8 cellular contexts compared by ENCODE assay signal in genomic region chr19:55657004-55657747, GRCh38. TPM values are rescaled to one million over a fixed set of nuclear protein-coding genes. Genes with fewer than 3 reads are reported as not detected.
DNase-seq lines count a peak whose midpoint lies in the region; FAIRE-seq and TF ChIP-seq lines count a peak whose summit lies in the region.

No MANE protein-coding gene starts in this region.

- peaks cover 55 to 71% (median 59%) of the 10 kb centered on the region in 10 experiments for H3K4me1 ChIP-seq in BLaER1 treated with 17β-estradiol and CSF1 and Interleukin-3, amounts not matched to agents 10 nM and 100 nM
- peaks cover 35% of the 10 kb centered on the region for H3K4me1 ChIP-seq in muscle layer of colon (ENCODE audit: insufficient read depth, low read length)

- peaks cover 0 to 7% (median 0%) of the 10 kb centered on the region in 5 experiments for H3K9me3 Mint-ChIP-seq in brain

- H4K20me1 ChIP-seq in BLaER1 treated with 17β-estradiol and CSF1 and Interleukin-3, amounts not matched to agents 10 nM and 100 nM = peaks cover 64 to 69% (median 68%) of the 10 kb centered on the region in 11 experiments

- no peak for FAIRE-seq in frontal cortex (lab: Jason Lieb, UNC)

- peak overlapping the region; percentile 96 to 100 (median 100) for H3K9ac ChIP-seq in BLaER1 treated with 17β-estradiol and CSF1 and Interleukin-3, amounts not matched to agents 10 nM and 100 nM
- H3K9ac ChIP-seq in muscle layer of colon (ENCODE audit: low read length) = no peak overlapping the region

- no peaks in the 10 kb centered on the region for H3K9me3 ChIP-seq in BLaER1 treated with 17β-estradiol and CSF1 and Interleukin-3, amounts not matched to agents 10 nM and 100 nM (replicated peaks in 1 of 11)
- no peaks in the 10 kb centered on the region for H3K9me3 ChIP-seq in KOPT-K1 (ENCODE audit: insufficient read depth, low read length, poor library complexity, severe bottlenecking)
- no peaks in the 10 kb centered on the region for H3K9me3 ChIP-seq in muscle layer of colon (ENCODE audit: low read length)

- H3K36me3 Mint-ChIP-seq in brain = peaks cover 26% of the 10 kb centered on the region

- TF ChIP-seq CTCF in brain (conservative IDR thresholded peaks at IDR 0.05) = no peak

- peak overlapping the region; percentile 92 to 100 (median 98) for H3K4me2 ChIP-seq in BLaER1 treated with 17β-estradiol and CSF1 and Interleukin-3, amounts not matched to agents 10 nM and 100 nM

- peaks cover 42 to 69% (median 62%) of the 10 kb centered on the region in 11 experiments for H3K36me3 ChIP-seq in BLaER1 treated with 17β-estradiol and CSF1 and Interleukin-3, amounts not matched to agents 10 nM and 100 nM
- H3K36me3 ChIP-seq in KOPT-K1 (ENCODE audit: insufficient read depth, low read length) = peaks cover 63% of the 10 kb centered on the region
- peaks cover 29% of the 10 kb centered on the region for H3K36me3 ChIP-seq in muscle layer of colon (ENCODE audit: insufficient read depth, low read length)

- DNase-seq in frontal cortex (ENCODE audit: low spot score in 2 of 2) = no peak
- DNase-seq in stimulated activated CD4-positive, alpha-beta T cell treated with anti-CD3 and anti-CD28 coated beads, Interleukin-4, amount 100 ng/mL, for 1 hour = no peak
- no peak for DNase-seq in stimulated activated CD4-positive, alpha-beta T cell treated with anti-CD3 and anti-CD28 coated beads, Interleukin-12 subunit alpha, Interleukin-12 subunit beta, amount 100 ng/mL, for 4 hours
- no peak for DNase-seq in SK-N-DZ (ENCODE audit: low spot score)

- H3K27me3 Mint-ChIP-seq in brain = peaks cover 7% of the 10 kb centered on the region

- peak overlapping the region; percentile 59 to 100 (median 75) for H3K27ac Mint-ChIP-seq in brain

- no peaks in the 10 kb centered on the region for H3K27me3 ChIP-seq in BLaER1 treated with 17β-estradiol and CSF1 and Interleukin-3, amounts not matched to agents 10 nM and 100 nM
- no peaks in the 10 kb centered on the region for H3K27me3 ChIP-seq in muscle layer of colon (ENCODE audit: control insufficient read depth in 1 of 2, insufficient read depth in 2 of 2, low read length in 2 of 2)

- peak overlapping the region; percentile 74 to 98 (median 85) for H3K4me3 ChIP-seq in BLaER1 treated with 17β-estradiol and CSF1 and Interleukin-3, amounts not matched to agents 10 nM and 100 nM
- peak overlapping the region; percentile 15 to 95 for H3K4me3 ChIP-seq in muscle layer of colon (ENCODE audit: low read depth in 1 of 2, low read length in 2 of 2)

- H3K4me1 Mint-ChIP-seq in brain = peaks cover 33% of the 10 kb centered on the region

- peak overlapping the region in 9 of 11 experiments; percentile 98 to 100 (median 100); a peak in 18 of 22 replicates for H3K27ac ChIP-seq in BLaER1 treated with 17β-estradiol and CSF1 and Interleukin-3, amounts not matched to agents 10 nM and 100 nM
- peak overlapping the region; percentile 100 for H3K27ac ChIP-seq in KOPT-K1 (ENCODE audit: low read depth, low read length, poor library complexity, severe bottlenecking)
- no peak overlapping the region for H3K27ac ChIP-seq in muscle layer of colon (ENCODE audit: low read depth, low read length)

- peak overlapping the region; percentile 90 to 95 (median 94) for H3K4me3 Mint-ChIP-seq in brain

RNA-seq across cellular contexts. Expression of gene U2AF2, which starts 2.3 kb away (rescaled TPM):
- 199 TPM for polyA plus RNA-seq in brain (ENCODE audit: insufficient read depth, low read depth, low replicate concordance)
- 70.1 TPM for total RNA-seq in frontal cortex
- 120 and 160 TPM in 2 replicates for polyA plus RNA-seq in SK-N-DZ (2014; cell fraction: cytosol; rRNA removed)
- 129 and 133 TPM in 2 replicates for polyA plus RNA-seq in SK-N-DZ (2014; cell fraction: nucleus; rRNA removed)

RNA-seq across cellular contexts. Expression of gene CCDC106, which starts 9.2 kb away (rescaled TPM):
- 31.4 TPM for polyA plus RNA-seq in brain (ENCODE audit: insufficient read depth, low read depth, low replicate concordance)
- total RNA-seq in frontal cortex = 9.4 TPM
- polyA plus RNA-seq in SK-N-DZ (2014; cell fraction: cytosol; rRNA removed) = 12.5 and 14.6 TPM in 2 replicates
- polyA plus RNA-seq in SK-N-DZ (2014; cell fraction: nucleus; rRNA removed) = 18.2 and 20.0 TPM in 2 replicates

RNA-seq across cellular contexts. Expression of gene ZNF581, which starts 13.7 kb away (rescaled TPM):
- polyA plus RNA-seq in brain (ENCODE audit: insufficient read depth, low read depth, low replicate concordance) = 24.5 TPM
- 6.5 TPM for total RNA-seq in frontal cortex
- 12.8 and 16.3 TPM in 2 replicates for polyA plus RNA-seq in SK-N-DZ (2014; cell fraction: cytosol; rRNA removed)
- 13.8 and 14.5 TPM in 2 replicates for polyA plus RNA-seq in SK-N-DZ (2014; cell fraction: nucleus; rRNA removed)

RNA-seq across cellular contexts. Expression of gene ZNF580, which starts 16.4 kb away (rescaled TPM):
- 43.5 TPM for polyA plus RNA-seq in brain (ENCODE audit: insufficient read depth, low read depth, low replicate concordance)
- 2.4 TPM for total RNA-seq in frontal cortex
- 6.5 and 12.3 TPM in 2 replicates for polyA plus RNA-seq in SK-N-DZ (2014; cell fraction: cytosol; rRNA removed)
- 12.4 and 15.1 TPM in 2 replicates for polyA plus RNA-seq in SK-N-DZ (2014; cell fraction: nucleus; rRNA removed)

RNA-seq across cellular contexts. Expression of gene EPN1, which starts 17.9 kb away (rescaled TPM):
- 174 TPM for polyA plus RNA-seq in brain (ENCODE audit: insufficient read depth, low read depth, low replicate concordance)
- 16.7 TPM for total RNA-seq in frontal cortex
- polyA plus RNA-seq in SK-N-DZ (2014; cell fraction: cytosol; rRNA removed) = 66.2 and 76.6 TPM in 2 replicates
- 19.2 and 41.3 TPM in 2 replicates for polyA plus RNA-seq in SK-N-DZ (2014; cell fraction: nucleus; rRNA removed)
